1 cellular context compared by ENCODE assay signal in the genomic region with DNA sequence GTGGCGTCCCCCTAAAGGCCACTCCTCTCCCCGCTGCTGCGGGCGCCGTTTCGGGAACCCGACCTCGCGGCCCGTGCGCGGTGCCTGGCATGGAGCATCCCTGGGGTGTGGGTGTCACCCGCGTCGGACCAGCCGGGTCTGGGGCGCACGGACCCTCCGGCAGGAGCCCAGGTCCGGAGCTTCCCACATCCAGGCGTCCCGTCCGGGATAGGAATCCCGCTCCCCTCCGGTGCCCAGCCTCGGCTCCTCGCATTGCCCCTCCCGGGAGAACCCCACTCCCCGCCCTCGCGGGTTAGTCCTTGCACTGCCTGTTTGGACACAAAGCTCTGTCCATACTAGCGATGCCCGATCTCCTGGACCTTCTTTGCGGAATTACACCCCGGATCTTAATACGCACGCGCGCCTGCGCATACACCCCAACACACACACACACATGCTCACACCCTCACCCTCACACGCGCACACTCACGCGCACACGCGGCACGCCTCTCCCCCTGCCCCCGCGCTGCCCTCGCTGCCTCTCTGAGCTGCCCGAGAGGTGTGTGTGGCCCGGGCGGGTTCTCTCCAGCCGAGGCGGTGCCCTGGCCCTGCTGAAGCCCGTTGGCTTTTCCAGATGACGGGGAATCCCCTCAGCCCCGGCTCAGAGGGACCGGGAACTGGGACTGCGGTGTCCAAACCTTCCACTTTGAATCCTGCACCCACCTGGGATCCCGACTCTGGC.
TF ChIP-seq lines count a peak whose summit lies in the region.

No MANE protein-coding gene starts in this region.

TF ChIP-seq in HepG2, 621 proteins besides CTCF, POLR2A, EP300 and RAD21 (continued from another document and continues in another):
- TF ChIP-seq, protein P1, sequence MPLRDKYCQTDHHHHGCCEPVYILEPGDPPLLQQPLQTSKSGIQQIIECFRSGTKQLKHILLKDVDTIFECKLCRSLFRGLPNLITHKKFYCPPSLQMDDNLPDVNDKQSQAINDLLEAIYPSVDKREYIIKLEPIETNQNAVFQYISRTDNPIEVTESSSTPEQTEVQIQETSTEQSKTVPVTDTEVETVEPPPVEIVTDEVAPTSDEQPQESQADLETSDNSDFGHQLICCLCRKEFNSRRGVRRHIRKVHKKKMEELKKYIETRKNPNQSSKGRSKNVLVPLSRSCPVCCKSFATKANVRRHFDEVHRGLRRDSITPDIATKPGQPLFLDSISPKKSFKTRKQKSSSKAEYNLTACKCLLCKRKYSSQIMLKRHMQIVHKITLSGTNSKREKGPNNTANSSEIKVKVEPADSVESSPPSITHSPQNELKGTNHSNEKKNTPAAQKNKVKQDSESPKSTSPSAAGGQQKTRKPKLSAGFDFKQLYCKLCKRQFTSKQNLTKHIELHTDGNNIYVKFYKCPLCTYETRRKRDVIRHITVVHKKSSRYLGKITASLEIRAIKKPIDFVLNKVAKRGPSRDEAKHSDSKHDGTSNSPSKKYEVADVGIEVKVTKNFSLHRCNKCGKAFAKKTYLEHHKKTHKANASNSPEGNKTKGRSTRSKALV (CRISPR knock-in tag; IDR thresholded peaks at IDR 0.05) = peak; percentile 26
- no peak; the same call in 1 of the 2 replicates for TF ChIP-seq RXRA (CRISPR knock-in tag; IDR thresholded peaks at IDR 0.05)
- TF ChIP-seq ELF1 (CRISPR knock-in tag; IDR thresholded peaks at IDR 0.05) = no peak
- TF ChIP-seq ZNF556 (CRISPR knock-in tag; IDR thresholded peaks at IDR 0.05; ENCODE audit: borderline replicate concordance) = no peak
- no peak for TF ChIP-seq PHB2 (IDR thresholded peaks at IDR 0.05; ENCODE audit: partially characterized antibody)
- TF ChIP-seq, protein P2, sequence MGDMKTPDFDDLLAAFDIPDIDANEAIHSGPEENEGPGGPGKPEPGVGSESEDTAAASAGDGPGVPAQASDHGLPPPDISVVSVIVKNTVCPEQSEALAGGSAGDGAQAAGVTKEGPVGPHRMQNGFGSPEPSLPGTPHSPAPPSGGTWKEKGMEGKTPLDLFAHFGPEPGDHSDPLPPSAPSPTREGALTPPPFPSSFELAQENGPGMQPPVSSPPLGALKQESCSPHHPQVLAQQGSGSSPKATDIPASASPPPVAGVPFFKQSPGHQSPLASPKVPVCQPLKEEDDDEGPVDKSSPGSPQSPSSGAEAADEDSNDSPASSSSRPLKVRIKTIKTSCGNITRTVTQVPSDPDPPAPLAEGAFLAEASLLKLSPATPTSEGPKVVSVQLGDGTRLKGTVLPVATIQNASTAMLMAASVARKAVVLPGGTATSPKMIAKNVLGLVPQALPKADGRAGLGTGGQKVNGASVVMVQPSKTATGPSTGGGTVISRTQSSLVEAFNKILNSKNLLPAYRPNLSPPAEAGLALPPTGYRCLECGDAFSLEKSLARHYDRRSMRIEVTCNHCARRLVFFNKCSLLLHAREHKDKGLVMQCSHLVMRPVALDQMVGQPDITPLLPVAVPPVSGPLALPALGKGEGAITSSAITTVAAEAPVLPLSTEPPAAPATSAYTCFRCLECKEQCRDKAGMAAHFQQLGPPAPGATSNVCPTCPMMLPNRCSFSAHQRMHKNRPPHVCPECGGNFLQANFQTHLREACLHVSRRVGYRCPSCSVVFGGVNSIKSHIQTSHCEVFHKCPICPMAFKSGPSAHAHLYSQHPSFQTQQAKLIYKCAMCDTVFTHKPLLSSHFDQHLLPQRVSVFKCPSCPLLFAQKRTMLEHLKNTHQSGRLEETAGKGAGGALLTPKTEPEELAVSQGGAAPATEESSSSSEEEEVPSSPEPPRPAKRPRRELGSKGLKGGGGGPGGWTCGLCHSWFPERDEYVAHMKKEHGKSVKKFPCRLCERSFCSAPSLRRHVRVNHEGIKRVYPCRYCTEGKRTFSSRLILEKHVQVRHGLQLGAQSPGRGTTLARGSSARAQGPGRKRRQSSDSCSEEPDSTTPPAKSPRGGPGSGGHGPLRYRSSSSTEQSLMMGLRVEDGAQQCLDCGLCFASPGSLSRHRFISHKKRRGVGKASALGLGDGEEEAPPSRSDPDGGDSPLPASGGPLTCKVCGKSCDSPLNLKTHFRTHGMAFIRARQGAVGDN (CRISPR knock-in tag; IDR thresholded peaks at IDR 0.05) = peak; percentile 88
- no peak for TF ChIP-seq ZNF263 (CRISPR knock-in tag; IDR thresholded peaks at IDR 0.05)
- peak; percentile 45 for TF ChIP-seq PHF8 (CRISPR knock-in tag; IDR thresholded peaks at IDR 0.05)
- no peak for TF ChIP-seq NFKB2 (CRISPR knock-in tag; IDR thresholded peaks at IDR 0.05; ENCODE audit: borderline replicate concordance)
- TF ChIP-seq, protein P3, sequence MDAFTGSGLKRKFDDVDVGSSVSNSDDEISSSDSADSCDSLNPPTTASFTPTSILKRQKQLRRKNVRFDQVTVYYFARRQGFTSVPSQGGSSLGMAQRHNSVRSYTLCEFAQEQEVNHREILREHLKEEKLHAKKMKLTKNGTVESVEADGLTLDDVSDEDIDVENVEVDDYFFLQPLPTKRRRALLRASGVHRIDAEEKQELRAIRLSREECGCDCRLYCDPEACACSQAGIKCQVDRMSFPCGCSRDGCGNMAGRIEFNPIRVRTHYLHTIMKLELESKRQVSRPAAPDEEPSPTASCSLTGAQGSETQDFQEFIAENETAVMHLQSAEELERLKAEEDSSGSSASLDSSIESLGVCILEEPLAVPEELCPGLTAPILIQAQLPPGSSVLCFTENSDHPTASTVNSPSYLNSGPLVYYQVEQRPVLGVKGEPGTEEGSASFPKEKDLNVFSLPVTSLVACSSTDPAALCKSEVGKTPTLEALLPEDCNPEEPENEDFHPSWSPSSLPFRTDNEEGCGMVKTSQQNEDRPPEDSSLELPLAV (CRISPR knock-in tag; conservative IDR thresholded peaks at IDR 0.05; ENCODE audit: low read depth) = no peak
- TF ChIP-seq, protein P4, sequence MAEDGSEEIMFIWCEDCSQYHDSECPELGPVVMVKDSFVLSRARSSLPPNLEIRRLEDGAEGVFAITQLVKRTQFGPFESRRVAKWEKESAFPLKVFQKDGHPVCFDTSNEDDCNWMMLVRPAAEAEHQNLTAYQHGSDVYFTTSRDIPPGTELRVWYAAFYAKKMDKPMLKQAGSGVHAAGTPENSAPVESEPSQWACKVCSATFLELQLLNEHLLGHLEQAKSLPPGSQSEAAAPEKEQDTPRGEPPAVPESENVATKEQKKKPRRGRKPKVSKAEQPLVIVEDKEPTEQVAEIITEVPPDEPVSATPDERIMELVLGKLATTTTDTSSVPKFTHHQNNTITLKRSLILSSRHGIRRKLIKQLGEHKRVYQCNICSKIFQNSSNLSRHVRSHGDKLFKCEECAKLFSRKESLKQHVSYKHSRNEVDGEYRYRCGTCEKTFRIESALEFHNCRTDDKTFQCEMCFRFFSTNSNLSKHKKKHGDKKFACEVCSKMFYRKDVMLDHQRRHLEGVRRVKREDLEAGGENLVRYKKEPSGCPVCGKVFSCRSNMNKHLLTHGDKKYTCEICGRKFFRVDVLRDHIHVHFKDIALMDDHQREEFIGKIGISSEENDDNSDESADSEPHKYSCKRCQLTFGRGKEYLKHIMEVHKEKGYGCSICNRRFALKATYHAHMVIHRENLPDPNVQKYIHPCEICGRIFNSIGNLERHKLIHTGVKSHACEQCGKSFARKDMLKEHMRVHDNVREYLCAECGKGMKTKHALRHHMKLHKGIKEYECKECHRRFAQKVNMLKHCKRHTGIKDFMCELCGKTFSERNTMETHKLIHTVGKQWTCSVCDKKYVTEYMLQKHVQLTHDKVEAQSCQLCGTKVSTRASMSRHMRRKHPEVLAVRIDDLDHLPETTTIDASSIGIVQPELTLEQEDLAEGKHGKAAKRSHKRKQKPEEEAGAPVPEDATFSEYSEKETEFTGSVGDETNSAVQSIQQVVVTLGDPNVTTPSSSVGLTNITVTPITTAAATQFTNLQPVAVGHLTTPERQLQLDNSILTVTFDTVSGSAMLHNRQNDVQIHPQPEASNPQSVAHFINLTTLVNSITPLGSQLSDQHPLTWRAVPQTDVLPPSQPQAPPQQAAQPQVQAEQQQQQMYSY (CRISPR knock-in tag; IDR thresholded peaks at IDR 0.05) = no peak
- no peak for TF ChIP-seq NFIC (IDR thresholded peaks at IDR 0.05; ENCODE audit: low read length)
- TF ChIP-seq ZNF629 (CRISPR knock-in tag; conservative IDR thresholded peaks at IDR 0.05) = no peak
- TF ChIP-seq HNRNPLL (IDR thresholded peaks at IDR 0.05; ENCODE audit: low read depth, low read length, poor library complexity, severe bottlenecking) = peak; percentile 55
- TF ChIP-seq NR1H2 (CRISPR knock-in tag; IDR thresholded peaks at IDR 0.05; ENCODE audit: borderline replicate concordance, low read depth) = no peak
- TF ChIP-seq, protein P5, sequence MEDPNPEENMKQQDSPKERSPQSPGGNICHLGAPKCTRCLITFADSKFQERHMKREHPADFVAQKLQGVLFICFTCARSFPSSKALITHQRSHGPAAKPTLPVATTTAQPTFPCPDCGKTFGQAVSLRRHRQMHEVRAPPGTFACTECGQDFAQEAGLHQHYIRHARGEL (CRISPR knock-in tag; IDR thresholded peaks at IDR 0.05) = no peak
- TF ChIP-seq ZSCAN12 (CRISPR knock-in tag; IDR thresholded peaks at IDR 0.05) = no peak
- TF ChIP-seq POGZ (CRISPR knock-in tag; IDR thresholded peaks at IDR 0.05) = no peak
- TF ChIP-seq ZNF224 (CRISPR knock-in tag; IDR thresholded peaks at IDR 0.05) = no peak
- TF ChIP-seq, protein P6, sequence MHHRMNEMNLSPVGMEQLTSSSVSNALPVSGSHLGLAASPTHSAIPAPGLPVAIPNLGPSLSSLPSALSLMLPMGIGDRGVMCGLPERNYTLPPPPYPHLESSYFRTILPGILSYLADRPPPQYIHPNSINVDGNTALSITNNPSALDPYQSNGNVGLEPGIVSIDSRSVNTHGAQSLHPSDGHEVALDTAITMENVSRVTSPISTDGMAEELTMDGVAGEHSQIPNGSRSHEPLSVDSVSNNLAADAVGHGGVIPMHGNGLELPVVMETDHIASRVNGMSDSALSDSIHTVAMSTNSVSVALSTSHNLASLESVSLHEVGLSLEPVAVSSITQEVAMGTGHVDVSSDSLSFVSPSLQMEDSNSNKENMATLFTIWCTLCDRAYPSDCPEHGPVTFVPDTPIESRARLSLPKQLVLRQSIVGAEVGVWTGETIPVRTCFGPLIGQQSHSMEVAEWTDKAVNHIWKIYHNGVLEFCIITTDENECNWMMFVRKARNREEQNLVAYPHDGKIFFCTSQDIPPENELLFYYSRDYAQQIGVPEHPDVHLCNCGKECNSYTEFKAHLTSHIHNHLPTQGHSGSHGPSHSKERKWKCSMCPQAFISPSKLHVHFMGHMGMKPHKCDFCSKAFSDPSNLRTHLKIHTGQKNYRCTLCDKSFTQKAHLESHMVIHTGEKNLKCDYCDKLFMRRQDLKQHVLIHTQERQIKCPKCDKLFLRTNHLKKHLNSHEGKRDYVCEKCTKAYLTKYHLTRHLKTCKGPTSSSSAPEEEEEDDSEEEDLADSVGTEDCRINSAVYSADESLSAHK (CRISPR knock-in tag; IDR thresholded peaks at IDR 0.05; ENCODE audit: borderline replicate concordance) = no peak
- TF ChIP-seq JARID2 (CRISPR knock-in tag; IDR thresholded peaks at IDR 0.05; ENCODE audit: insufficient replicate concordance) = no peak
- TF ChIP-seq HIVEP1 (CRISPR knock-in tag; IDR thresholded peaks at IDR 0.05) = no peak
- TF ChIP-seq RBM39 (IDR thresholded peaks at IDR 0.05; ENCODE audit: low read depth, low read length, poor library complexity, severe bottlenecking) = no peak
- TF ChIP-seq HNRNPK (IDR thresholded peaks at IDR 0.05; ENCODE audit: low read depth, low read length, poor library complexity, severe bottlenecking) = no peak
- TF ChIP-seq, protein P7, sequence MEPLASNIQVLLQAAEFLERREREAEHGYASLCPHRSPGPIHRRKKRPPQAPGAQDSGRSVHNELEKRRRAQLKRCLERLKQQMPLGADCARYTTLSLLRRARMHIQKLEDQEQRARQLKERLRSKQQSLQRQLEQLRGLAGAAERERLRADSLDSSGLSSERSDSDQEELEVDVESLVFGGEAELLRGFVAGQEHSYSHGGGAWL (CRISPR knock-in tag; IDR thresholded peaks at IDR 0.05) = no peak
- TF ChIP-seq ZNF337 (CRISPR knock-in tag; IDR thresholded peaks at IDR 0.05; ENCODE audit: borderline replicate concordance, low read depth) = no peak
- TF ChIP-seq ETV6 (CRISPR knock-in tag; conservative IDR thresholded peaks at IDR 0.05) = no peak; the same call in 1 of the 2 replicates
- no peak for TF ChIP-seq SIN3B (IDR thresholded peaks at IDR 0.05; ENCODE audit: low read length)
- TF ChIP-seq ZFP36L2 (CRISPR knock-in tag; IDR thresholded peaks at IDR 0.05) = no peak
- TF ChIP-seq ATM (IDR thresholded peaks at IDR 0.05; ENCODE audit: borderline replicate concordance) = no peak
- TF ChIP-seq, protein P8, sequence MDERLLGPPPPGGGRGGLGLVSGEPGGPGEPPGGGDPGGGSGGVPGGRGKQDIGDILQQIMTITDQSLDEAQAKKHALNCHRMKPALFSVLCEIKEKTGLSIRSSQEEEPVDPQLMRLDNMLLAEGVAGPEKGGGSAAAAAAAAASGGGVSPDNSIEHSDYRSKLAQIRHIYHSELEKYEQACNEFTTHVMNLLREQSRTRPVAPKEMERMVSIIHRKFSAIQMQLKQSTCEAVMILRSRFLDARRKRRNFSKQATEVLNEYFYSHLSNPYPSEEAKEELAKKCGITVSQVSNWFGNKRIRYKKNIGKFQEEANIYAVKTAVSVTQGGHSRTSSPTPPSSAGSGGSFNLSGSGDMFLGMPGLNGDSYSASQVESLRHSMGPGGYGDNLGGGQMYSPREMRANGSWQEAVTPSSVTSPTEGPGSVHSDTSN (CRISPR knock-in tag; IDR thresholded peaks at IDR 0.05) = no peak
- TF ChIP-seq ZBTB3 (CRISPR knock-in tag; IDR thresholded peaks at IDR 0.05; ENCODE audit: borderline replicate concordance, low read depth) = no peak
- TF ChIP-seq ZNF75D (CRISPR knock-in tag; IDR thresholded peaks at IDR 0.05; ENCODE audit: borderline replicate concordance) = no peak
- TF ChIP-seq ZNF10 (CRISPR knock-in tag; IDR thresholded peaks at IDR 0.05; ENCODE audit: borderline replicate concordance, low read depth) = no peak
- TF ChIP-seq, protein P9, sequence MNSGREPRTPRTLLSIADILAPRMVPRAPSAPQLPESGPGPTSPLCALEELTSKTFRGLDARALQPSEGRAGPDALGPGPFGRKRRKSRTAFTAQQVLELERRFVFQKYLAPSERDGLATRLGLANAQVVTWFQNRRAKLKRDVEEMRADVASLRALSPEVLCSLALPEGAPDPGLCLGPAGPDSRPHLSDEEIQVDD (CRISPR knock-in tag; IDR thresholded peaks at IDR 0.05; ENCODE audit: borderline replicate concordance) = no peak
- TF ChIP-seq CC2D1A (CRISPR knock-in tag; IDR thresholded peaks at IDR 0.05) = no peak
- no peak for TF ChIP-seq ZNF124 (CRISPR knock-in tag; IDR thresholded peaks at IDR 0.05)
- TF ChIP-seq, protein P10, sequence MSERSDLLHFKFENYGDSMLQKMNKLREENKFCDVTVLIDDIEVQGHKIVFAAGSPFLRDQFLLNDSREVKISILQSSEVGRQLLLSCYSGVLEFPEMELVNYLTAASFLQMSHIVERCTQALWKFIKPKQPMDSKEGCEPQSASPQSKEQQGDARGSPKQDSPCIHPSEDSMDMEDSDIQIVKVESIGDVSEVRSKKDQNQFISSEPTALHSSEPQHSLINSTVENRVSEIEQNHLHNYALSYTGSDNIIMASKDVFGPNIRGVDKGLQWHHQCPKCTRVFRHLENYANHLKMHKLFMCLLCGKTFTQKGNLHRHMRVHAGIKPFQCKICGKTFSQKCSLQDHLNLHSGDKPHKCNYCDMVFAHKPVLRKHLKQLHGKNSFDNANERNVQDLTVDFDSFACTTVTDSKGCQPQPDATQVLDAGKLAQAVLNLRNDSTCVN (CRISPR knock-in tag; IDR thresholded peaks at IDR 0.05; ENCODE audit: borderline replicate concordance) = no peak
